ENCODE assay signal across 8 cellular contexts in the genomic region with DNA sequence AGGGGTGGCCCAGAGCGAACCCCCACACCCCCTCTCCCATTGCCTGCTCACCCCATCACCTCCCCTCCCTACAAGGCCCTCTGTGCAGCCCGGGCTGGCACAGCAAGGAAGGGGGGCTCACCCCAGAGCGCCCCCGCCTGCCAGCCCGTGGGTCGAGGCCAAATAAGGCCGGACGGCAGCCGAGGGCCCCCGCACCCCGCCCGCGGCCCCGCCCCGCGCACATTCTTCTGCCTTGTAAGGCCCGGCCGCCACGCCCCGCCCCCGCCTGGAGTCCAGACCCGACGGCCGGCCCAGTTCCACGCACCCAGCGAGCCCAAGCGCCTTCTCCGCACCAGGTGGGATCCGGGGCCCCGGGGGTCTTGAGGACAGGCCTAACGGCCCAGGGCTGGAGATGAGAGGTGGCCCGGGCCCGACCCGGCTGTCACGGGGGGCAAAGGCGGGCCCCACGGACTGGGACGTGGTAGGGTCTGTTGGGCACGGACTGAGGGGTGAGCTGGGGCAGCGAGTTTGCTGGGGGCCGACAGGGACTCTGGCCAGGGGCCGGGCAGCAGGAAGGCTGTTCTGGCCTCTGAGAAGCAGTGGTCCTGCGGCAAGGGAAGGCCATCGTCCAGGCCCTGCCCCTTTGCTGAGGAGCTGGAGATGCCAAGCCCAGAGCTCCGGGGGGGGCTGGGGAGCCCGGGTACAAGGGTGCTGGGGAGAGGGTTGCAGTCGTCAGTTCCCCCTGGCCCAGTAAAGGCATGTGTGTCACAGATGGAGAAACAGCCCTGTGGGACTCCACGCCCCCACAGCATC. TPM values are rescaled to one million over a fixed set of nuclear protein-coding genes. Genes with fewer than 3 reads are reported as not detected.
DNase-seq lines count a peak whose midpoint lies in the region; ATAC-seq and TF ChIP-seq lines count a peak whose summit lies in the region.

A gene (plus strand): TSS at position 293 of the 792 bp plus-strand sequence. CDS start 3,366 bp downstream, outside the sequence.

- H3K36me3 ChIP-seq in breast epithelium (no peaks in the 10 kb centered on the region), WERI-Rb-1 (no peaks in the 10 kb centered on the region)

- H3K9me3 ChIP-seq in breast epithelium: no peaks in the 10 kb centered on the region
- no peaks in the 10 kb centered on the region for H3K9me3 ChIP-seq in WERI-Rb-1 (ENCODE audit: severe bottlenecking)

- H3K4me3 ChIP-seq in breast epithelium: peak within 1 kb of the TSS; percentile 78 to 97 (median 85)
- peak within 1 kb of the TSS; percentile 34 to 61 (median 47) for H3K4me3 ChIP-seq in skin epidermis
- H3K4me3 ChIP-seq in WERI-Rb-1 (ENCODE audit: low read depth, low read length): no peak within 1 kb of the TSS

- peak; percentile 49 for TF ChIP-seq POLR2A in breast epithelium (IDR thresholded peaks at IDR 0.05)

- peak; percentile 19 to 20 for DNase-seq in activated T-cell treated with anti-CD3 and anti-CD28 coated beads, Interleukin-2, amount 50 U/mL, for 72 hours
- DNase-seq in activated T-cell treated with anti-CD3 and anti-CD28 coated beads, Interleukin-2, amount 50 U/mL, for 24 hours: no peak
- DNase-seq in breast epithelium (ENCODE audit: low spot score in 2 of 2) (peak; percentile 87 to 94), immature natural killer cell (peak; percentile 14 to 32 (median 22)), WERI-Rb-1 (no peak), SW 1271 (lab: John Stamatoyannopoulos, UW) (no peak)

- H3K27me3 Mint-ChIP-seq in activated T-cell treated with anti-CD3 and anti-CD28 coated beads, Interleukin-2, amount 50 U/mL, for 72 hours (ENCODE audit: low read depth): no peaks in the 10 kb centered on the region
- peaks cover 4% of the 10 kb centered on the region for H3K27me3 Mint-ChIP-seq in activated T-cell treated with anti-CD3 and anti-CD28 coated beads, Interleukin-2, amount 50 U/mL, for 24 hours
- peaks cover 0 to 3% (median 2%) of the 10 kb centered on the region in 3 donors for H3K27me3 Mint-ChIP-seq in immature natural killer cell (ENCODE audit: low read depth in 3 of 3)

- TF ChIP-seq CTCF in breast epithelium (IDR thresholded peaks at IDR 0.05): no peak
- TF ChIP-seq CTCF in WERI-Rb-1 (IDR thresholded peaks at IDR 0.05; ENCODE audit: low read depth, low read length): no peak

- H3K4me3 Mint-ChIP-seq in activated T-cell treated with anti-CD3 and anti-CD28 coated beads, Interleukin-2, amount 50 U/mL, for 72 hours: no peak within 1 kb of the TSS
- H3K4me3 Mint-ChIP-seq in activated T-cell treated with anti-CD3 and anti-CD28 coated beads, Interleukin-2, amount 50 U/mL, for 24 hours: no peak within 1 kb of the TSS
- peak within 1 kb of the TSS; percentile 40 to 53 (median 48) for H3K4me3 Mint-ChIP-seq in immature natural killer cell

- H3K36me3 Mint-ChIP-seq in activated T-cell treated with anti-CD3 and anti-CD28 coated beads, Interleukin-2, amount 50 U/mL, for 72 hours (ENCODE audit: insufficient read depth in 2 of 2): no peaks in the 10 kb centered on the region
- no peaks in the 10 kb centered on the region for H3K36me3 Mint-ChIP-seq in activated T-cell treated with anti-CD3 and anti-CD28 coated beads, Interleukin-2, amount 50 U/mL, for 24 hours (ENCODE audit: low read depth)
- H3K36me3 Mint-ChIP-seq in immature natural killer cell: no peaks in the 10 kb centered on the region

- peak within 1 kb of the TSS; percentile 95 to 99 for H3K27ac ChIP-seq in breast epithelium
- H3K27ac ChIP-seq in skin epidermis: peak within 1 kb of the TSS in 20 of 21 experiments; percentile 27 to 90 (median 82)
- no peak within 1 kb of the TSS for H3K27ac ChIP-seq in WERI-Rb-1

- H3K27ac Mint-ChIP-seq in activated T-cell treated with anti-CD3 and anti-CD28 coated beads, Interleukin-2, amount 50 U/mL, for 72 hours: no peak within 1 kb of the TSS
- H3K27ac Mint-ChIP-seq in activated T-cell treated with anti-CD3 and anti-CD28 coated beads, Interleukin-2, amount 50 U/mL, for 24 hours: no peak within 1 kb of the TSS
- H3K27ac Mint-ChIP-seq in immature natural killer cell: peak within 1 kb of the TSS in 2 of 6 donors; percentile 10 to 58

- intact Hi-C loops in breast epithelium (cut with DNase I; ENCODE audit: low total_unique reads): no loop called here

- no peaks in the 10 kb centered on the region for H3K4me1 Mint-ChIP-seq in activated T-cell treated with anti-CD3 and anti-CD28 coated beads, Interleukin-2, amount 50 U/mL, for 72 hours (ENCODE audit: low read depth)
- H3K4me1 Mint-ChIP-seq in activated T-cell treated with anti-CD3 and anti-CD28 coated beads, Interleukin-2, amount 50 U/mL, for 24 hours (ENCODE audit: low read depth): peaks cover 1% of the 10 kb centered on the region
- H3K4me1 Mint-ChIP-seq in immature natural killer cell: peaks cover 0 to 4% of the 10 kb centered on the region in 2 donors

- no peaks in the 10 kb centered on the region for H3K9me3 Mint-ChIP-seq in activated T-cell treated with anti-CD3 and anti-CD28 coated beads, Interleukin-2, amount 50 U/mL, for 72 hours
- H3K9me3 Mint-ChIP-seq in activated T-cell treated with anti-CD3 and anti-CD28 coated beads, Interleukin-2, amount 50 U/mL, for 24 hours: no peaks in the 10 kb centered on the region
- H3K9me3 Mint-ChIP-seq in immature natural killer cell: no peaks in the 10 kb centered on the region

- peak; percentile 51 to 65 for ATAC-seq in activated T-cell treated with anti-CD3 and anti-CD28 coated beads, Interleukin-2, amount 50 U/mL, for 72 hours (replicated peaks in 1 of 2)
- no peak for ATAC-seq in GM19395 (IDR thresholded peaks at IDR 0.05; ENCODE audit: unreplicated experiment)

- peaks cover 0 to 7% of the 10 kb centered on the region in 2 donors for H3K4me1 ChIP-seq in breast epithelium

- no peaks in the 10 kb centered on the region for H3K27me3 ChIP-seq in breast epithelium
- H3K27me3 ChIP-seq in WERI-Rb-1 (ENCODE audit: insufficient read depth, low read depth, severe bottlenecking): no peaks in the 10 kb centered on the region

RNA-seq across cellular contexts. Expression of the gene that starts here (rescaled TPM):
- total RNA-seq in activated T-cell treated with anti-CD3 and anti-CD28 coated beads, Interleukin-2, amount 50 U/mL, for 72 hours: 1 to 10 TPM in 1 of 2 donors, under 1 TPM in 1; 0.62 to 2.0 TPM
- total RNA-seq in breast epithelium: 100 to 1,000 TPM in 1 of 3 donors, 10 to 100 TPM in 2; 72.9 to 112 (median 91.8) TPM
- 1 to 10 TPM in 1 of 3 donors, under 1 TPM in 2; 0.10 to 2.7 (median 0.48) TPM for polyA plus RNA-seq in immature natural killer cell

Comparison
In these comparisons a context has a peak if more than half of its experiments do, and no peak if none do; other contexts are left out.
1. RNA of the gene that starts here (total RNA-seq): 72.9 to 112 TPM in breast epithelium; 0.62 to 2.0 TPM in activated T-cell treated with anti-CD3 and anti-CD28 coated beads, Interleukin-2, amount 50 U/mL, for 72 hours; every median in the first group is over 10 times any median in the second.
2. DNase-seq: peak in activated T-cell treated with anti-CD3 and anti-CD28 coated beads, Interleukin-2, amount 50 U/mL, for 72 hours (2 of 2), breast epithelium (2 of 2) and immature natural killer cell (3 of 3); none in activated T-cell treated with anti-CD3 and anti-CD28 coated beads, Interleukin-2, amount 50 U/mL, for 24 hours (single experiment), WERI-Rb-1 (single experiment) and SW 1271 (0 of 2).
3. H3K4me3 Mint-ChIP-seq: peak in immature natural killer cell (5 of 5); none in activated T-cell treated with anti-CD3 and anti-CD28 coated beads, Interleukin-2, amount 50 U/mL, for 72 hours (0 of 2) and activated T-cell treated with anti-CD3 and anti-CD28 coated beads, Interleukin-2, amount 50 U/mL, for 24 hours (single experiment).